Comparison of ENCODE assay signal across 8 cellular contexts in genomic region chr5:52743970-52744369, GRCh38. TPM values are rescaled to one million over a fixed set of nuclear protein-coding genes. Genes with fewer than 3 reads are reported as not detected.
A peak's percentile ranks its signal among the peaks of the same experiment; 100 is the strongest.
DNase-seq lines count a peak whose midpoint lies in the region; ATAC-seq and TF ChIP-seq lines count a peak whose summit lies in the region.

No MANE protein-coding gene starts in this region.

- ATAC-seq in GM18502 (IDR thresholded peaks at IDR 0.05; ENCODE audit: poor library complexity, unreplicated experiment), result peak; percentile 83
- ATAC-seq in HG03066 (IDR thresholded peaks at IDR 0.05; ENCODE audit: low read depth, unreplicated experiment), result peak; percentile 69
- ATAC-seq in HG03439 (IDR thresholded peaks at IDR 0.05; ENCODE audit: unreplicated experiment), result no peak

- H3K27ac Mint-ChIP-seq in activated T-helper 2 cell treated with anti-CD3 and anti-CD28 coated beads, Interferon-gamma antibody, Interleukin-2, Interleukin-4, amounts not matched to agents 10 μg/mL and 5 μg/mL and 100 μg/mL, durations not matched to agents 14 hours and 24 hours and 36 hours, result peak overlapping the region; percentile 51
- H3K27ac Mint-ChIP-seq in nephron, result peak overlapping the region; percentile 28 to 37 (median 28)

- peak overlapping the region; percentile 3 for H3K4me3 Mint-ChIP-seq in activated T-helper 2 cell treated with anti-CD3 and anti-CD28 coated beads, Interferon-gamma antibody, Interleukin-2, Interleukin-4, amounts not matched to agents 10 μg/mL and 5 μg/mL and 100 μg/mL, durations not matched to agents 14 hours and 24 hours and 36 hours (ENCODE audit: low read depth)
- no peak overlapping the region for H3K4me3 Mint-ChIP-seq in nephron

- peaks cover 9% of the 10 kb centered on the region for H3K9me3 Mint-ChIP-seq in activated T-helper 2 cell treated with anti-CD3 and anti-CD28 coated beads, Interferon-gamma antibody, Interleukin-2, Interleukin-4, amounts not matched to agents 10 μg/mL and 5 μg/mL and 100 μg/mL, durations not matched to agents 14 hours and 24 hours and 36 hours
- H3K9me3 Mint-ChIP-seq in nephron, result no peaks in the 10 kb centered on the region

- H3K4me1 Mint-ChIP-seq in activated T-helper 2 cell treated with anti-CD3 and anti-CD28 coated beads, Interferon-gamma antibody, Interleukin-2, Interleukin-4, amounts not matched to agents 10 μg/mL and 5 μg/mL and 100 μg/mL, durations not matched to agents 14 hours and 24 hours and 36 hours (ENCODE audit: low read depth), result peaks cover 59% of the 10 kb centered on the region
- peaks cover 16% of the 10 kb centered on the region for H3K4me1 Mint-ChIP-seq in nephron

- no peaks in the 10 kb centered on the region for H3K27me3 Mint-ChIP-seq in activated T-helper 2 cell treated with anti-CD3 and anti-CD28 coated beads, Interferon-gamma antibody, Interleukin-2, Interleukin-4, amounts not matched to agents 10 μg/mL and 5 μg/mL and 100 μg/mL, durations not matched to agents 14 hours and 24 hours and 36 hours (ENCODE audit: low read depth)
- no peaks in the 10 kb centered on the region for H3K27me3 Mint-ChIP-seq in nephron (ENCODE audit: low read depth)

- intact Hi-C loops in activated T-helper 2 cell treated with anti-CD3 and anti-CD28 coated beads, Interferon-gamma antibody, Interleukin-2, Interleukin-4, amounts not matched to agents 10 μg/mL and 5 μg/mL and 100 μg/mL, durations not matched to agents 14 hours and 24 hours and 36 hours (cut with micrococcal nuclease), result loop anchor here (1.0 to 5.0 kb wide), 5 partner anchors 17 to 263 kb away; no protein-coding TSS in a partner anchor

- H3K36me3 Mint-ChIP-seq in activated T-helper 2 cell treated with anti-CD3 and anti-CD28 coated beads, Interferon-gamma antibody, Interleukin-2, Interleukin-4, amounts not matched to agents 10 μg/mL and 5 μg/mL and 100 μg/mL, durations not matched to agents 14 hours and 24 hours and 36 hours (ENCODE audit: low read depth), result no peaks in the 10 kb centered on the region
- H3K36me3 Mint-ChIP-seq in nephron (ENCODE audit: low read depth), result no peaks in the 10 kb centered on the region

- DNase-seq in activated T-helper 2 cell treated with anti-CD3 and anti-CD28 coated beads, Interferon-gamma antibody, Interleukin-2, Interleukin-4, amounts not matched to agents 10 μg/mL and 5 μg/mL and 100 μg/mL, durations not matched to agents 14 hours and 24 hours and 36 hours (ENCODE audit: low spot score), result peak; percentile 54
- no peak for DNase-seq in RPMI8226
- DNase-seq in RKO (ENCODE audit: low spot score), result no peak
- DNase-seq in HT-29 (ENCODE audit: low spot score), result no peak

- no peak for TF ChIP-seq CTCF in nephron (IDR thresholded peaks at IDR 0.05; ENCODE audit: unreplicated experiment in 3 of 3)

RNA-seq across cellular contexts. Expression of gene ITGA1, which starts 43.7 kb away (rescaled TPM):
- 0.59 and 0.76 TPM in 2 replicates for total RNA-seq in activated T-helper 2 cell treated with anti-CD3 and anti-CD28 coated beads, Interferon-gamma antibody, Interleukin-2, Interleukin-4, amounts not matched to agents 10 μg/mL and 5 μg/mL and 100 μg/mL, durations not matched to agents 14 hours and 24 hours and 36 hours
- 22.6 and 39.5 TPM in 2 replicates for total RNA-seq in HT-29 (2014; rRNA removed; shearing (Covaris generic))

RNA-seq across cellular contexts. Expression of gene PELO, which starts 43.7 kb away (rescaled TPM):
- total RNA-seq in activated T-helper 2 cell treated with anti-CD3 and anti-CD28 coated beads, Interferon-gamma antibody, Interleukin-2, Interleukin-4, amounts not matched to agents 10 μg/mL and 5 μg/mL and 100 μg/mL, durations not matched to agents 14 hours and 24 hours and 36 hours, result 14.4 and 17.1 TPM in 2 replicates
- total RNA-seq in HT-29 (2014; rRNA removed; shearing (Covaris generic)), result 37.1 and 41.2 TPM in 2 replicates

Comparison
In these comparisons a context has a peak if more than half of its experiments do, and no peak if none do; other contexts are left out.
1. RNA of gene ITGA1, which starts 43.7 kb away (total RNA-seq): 22.6 to 39.5 TPM in HT-29; 0.59 to 0.76 TPM in activated T-helper 2 cell treated with anti-CD3 and anti-CD28 coated beads, Interferon-gamma antibody, Interleukin-2, Interleukin-4, amounts not matched to agents 10 μg/mL and 5 μg/mL and 100 μg/mL, durations not matched to agents 14 hours and 24 hours and 36 hours; every median in the first group is over 10 times any median in the second.